1 cellular context compared by ENCODE assay signal in the genomic region with DNA sequence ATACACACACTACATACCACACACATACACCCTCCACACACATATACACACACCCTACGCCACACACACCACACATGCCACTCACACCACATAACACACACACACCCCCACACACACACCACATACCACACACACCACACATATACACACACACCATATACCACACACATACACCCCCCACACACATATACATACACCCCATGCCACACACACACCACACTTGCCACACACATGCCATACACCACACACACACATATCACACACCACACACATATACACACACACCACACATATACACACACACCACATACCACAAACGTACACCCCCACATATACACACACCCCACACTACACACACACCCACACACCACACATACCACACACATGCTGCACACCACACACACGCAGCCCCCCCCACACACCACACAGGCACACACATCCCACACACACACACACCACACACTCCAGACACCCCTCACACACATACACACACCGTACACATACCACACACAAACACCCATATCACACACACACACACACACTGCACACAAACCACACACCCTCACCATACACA.
A peak's percentile ranks its signal among the peaks of the same experiment; 100 is the strongest.
TF ChIP-seq lines count a peak whose summit lies in the region.

No MANE protein-coding gene starts in this region.

TF ChIP-seq in HepG2, 621 proteins besides CTCF, POLR2A, EP300 and RAD21:
- TF ChIP-seq, protein P1, sequence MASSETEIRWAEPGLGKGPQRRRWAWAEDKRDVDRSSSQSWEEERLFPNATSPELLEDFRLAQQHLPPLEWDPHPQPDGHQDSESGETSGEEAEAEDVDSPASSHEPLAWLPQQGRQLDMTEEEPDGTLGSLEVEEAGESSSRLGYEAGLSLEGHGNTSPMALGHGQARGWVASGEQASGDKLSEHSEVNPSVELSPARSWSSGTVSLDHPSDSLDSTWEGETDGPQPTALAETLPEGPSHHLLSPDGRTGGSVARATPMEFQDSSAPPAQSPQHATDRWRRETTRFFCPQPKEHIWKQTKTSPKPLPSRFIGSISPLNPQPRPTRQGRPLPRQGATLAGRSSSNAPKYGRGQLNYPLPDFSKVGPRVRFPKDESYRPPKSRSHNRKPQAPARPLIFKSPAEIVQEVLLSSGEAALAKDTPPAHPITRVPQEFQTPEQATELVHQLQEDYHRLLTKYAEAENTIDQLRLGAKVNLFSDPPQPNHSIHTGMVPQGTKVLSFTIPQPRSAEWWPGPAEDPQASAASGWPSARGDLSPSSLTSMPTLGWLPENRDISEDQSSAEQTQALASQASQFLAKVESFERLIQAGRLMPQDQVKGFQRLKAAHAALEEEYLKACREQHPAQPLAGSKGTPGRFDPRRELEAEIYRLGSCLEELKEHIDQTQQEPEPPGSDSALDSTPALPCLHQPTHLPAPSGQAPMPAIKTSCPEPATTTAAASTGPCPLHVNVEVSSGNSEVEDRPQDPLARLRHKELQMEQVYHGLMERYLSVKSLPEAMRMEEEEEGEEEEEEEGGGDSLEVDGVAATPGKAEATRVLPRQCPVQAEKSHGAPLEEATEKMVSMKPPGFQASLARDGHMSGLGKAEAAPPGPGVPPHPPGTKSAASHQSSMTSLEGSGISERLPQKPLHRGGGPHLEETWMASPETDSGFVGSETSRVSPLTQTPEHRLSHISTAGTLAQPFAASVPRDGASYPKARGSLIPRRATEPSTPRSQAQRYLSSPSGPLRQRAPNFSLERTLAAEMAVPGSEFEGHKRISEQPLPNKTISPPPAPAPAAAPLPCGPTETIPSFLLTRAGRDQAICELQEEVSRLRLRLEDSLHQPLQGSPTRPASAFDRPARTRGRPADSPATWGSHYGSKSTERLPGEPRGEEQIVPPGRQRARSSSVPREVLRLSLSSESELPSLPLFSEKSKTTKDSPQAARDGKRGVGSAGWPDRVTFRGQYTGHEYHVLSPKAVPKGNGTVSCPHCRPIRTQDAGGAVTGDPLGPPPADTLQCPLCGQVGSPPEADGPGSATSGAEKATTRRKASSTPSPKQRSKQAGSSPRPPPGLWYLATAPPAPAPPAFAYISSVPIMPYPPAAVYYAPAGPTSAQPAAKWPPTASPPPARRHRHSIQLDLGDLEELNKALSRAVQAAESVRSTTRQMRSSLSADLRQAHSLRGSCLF (CRISPR knock-in tag; IDR thresholded peaks at IDR 0.05; ENCODE audit: borderline replicate concordance), result no peak
- TF ChIP-seq, protein P2, sequence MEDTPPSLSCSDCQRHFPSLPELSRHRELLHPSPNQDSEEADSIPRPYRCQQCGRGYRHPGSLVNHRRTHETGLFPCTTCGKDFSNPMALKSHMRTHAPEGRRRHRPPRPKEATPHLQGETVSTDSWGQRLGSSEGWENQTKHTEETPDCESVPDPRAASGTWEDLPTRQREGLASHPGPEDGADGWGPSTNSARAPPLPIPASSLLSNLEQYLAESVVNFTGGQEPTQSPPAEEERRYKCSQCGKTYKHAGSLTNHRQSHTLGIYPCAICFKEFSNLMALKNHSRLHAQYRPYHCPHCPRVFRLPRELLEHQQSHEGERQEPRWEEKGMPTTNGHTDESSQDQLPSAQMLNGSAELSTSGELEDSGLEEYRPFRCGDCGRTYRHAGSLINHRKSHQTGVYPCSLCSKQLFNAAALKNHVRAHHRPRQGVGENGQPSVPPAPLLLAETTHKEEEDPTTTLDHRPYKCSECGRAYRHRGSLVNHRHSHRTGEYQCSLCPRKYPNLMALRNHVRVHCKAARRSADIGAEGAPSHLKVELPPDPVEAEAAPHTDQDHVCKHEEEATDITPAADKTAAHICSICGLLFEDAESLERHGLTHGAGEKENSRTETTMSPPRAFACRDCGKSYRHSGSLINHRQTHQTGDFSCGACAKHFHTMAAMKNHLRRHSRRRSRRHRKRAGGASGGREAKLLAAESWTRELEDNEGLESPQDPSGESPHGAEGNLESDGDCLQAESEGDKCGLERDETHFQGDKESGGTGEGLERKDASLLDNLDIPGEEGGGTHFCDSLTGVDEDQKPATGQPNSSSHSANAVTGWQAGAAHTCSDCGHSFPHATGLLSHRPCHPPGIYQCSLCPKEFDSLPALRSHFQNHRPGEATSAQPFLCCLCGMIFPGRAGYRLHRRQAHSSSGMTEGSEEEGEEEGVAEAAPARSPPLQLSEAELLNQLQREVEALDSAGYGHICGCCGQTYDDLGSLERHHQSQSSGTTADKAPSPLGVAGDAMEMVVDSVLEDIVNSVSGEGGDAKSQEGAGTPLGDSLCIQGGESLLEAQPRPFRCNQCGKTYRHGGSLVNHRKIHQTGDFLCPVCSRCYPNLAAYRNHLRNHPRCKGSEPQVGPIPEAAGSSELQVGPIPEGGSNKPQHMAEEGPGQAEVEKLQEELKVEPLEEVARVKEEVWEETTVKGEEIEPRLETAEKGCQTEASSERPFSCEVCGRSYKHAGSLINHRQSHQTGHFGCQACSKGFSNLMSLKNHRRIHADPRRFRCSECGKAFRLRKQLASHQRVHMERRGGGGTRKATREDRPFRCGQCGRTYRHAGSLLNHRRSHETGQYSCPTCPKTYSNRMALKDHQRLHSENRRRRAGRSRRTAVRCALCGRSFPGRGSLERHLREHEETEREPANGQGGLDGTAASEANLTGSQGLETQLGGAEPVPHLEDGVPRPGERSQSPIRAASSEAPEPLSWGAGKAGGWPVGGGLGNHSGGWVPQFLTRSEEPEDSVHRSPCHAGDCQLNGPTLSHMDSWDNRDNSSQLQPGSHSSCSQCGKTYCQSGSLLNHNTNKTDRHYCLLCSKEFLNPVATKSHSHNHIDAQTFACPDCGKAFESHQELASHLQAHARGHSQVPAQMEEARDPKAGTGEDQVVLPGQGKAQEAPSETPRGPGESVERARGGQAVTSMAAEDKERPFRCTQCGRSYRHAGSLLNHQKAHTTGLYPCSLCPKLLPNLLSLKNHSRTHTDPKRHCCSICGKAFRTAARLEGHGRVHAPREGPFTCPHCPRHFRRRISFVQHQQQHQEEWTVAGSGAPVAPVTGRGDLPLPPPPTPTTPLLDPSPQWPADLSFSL (CRISPR knock-in tag; IDR thresholded peaks at IDR 0.05), result peak; percentile 15; the same call in 1 of the 2 replicates
